Comparison of ENCODE assay signal across 22 cellular contexts in the genomic region with DNA sequence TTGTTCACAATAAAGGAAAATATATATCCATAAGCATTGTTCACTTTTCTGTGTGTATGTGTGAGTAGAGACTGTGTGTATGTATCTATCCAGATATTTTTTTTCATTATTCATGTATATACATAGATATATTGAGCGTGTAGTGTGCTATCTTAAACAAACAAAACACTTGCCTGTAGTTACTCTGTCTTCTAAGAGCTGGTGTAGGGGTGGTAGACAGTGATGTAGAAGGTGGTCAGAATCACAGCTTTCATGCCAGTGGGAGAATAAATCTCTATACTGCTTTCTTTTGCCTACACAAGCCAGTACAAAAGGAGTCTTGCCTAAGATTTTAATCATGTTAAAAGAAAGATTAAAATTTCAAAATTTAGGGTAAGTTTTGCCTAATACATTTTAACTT.
DNase-seq lines count a peak whose midpoint lies in the region; ATAC-seq and TF ChIP-seq lines count a peak whose summit lies in the region.
"Had no signal": no experiment of that assay in that cellular context is flagged by ENCODE, and none has a peak within 500 bp of the region (broad histone marks: within the 10 kb centered on the region; RNA-seq: fewer than 3 reads in every experiment).

No MANE protein-coding gene starts in this region.

- POLR2A ChIA-PET in CD8-positive, alpha-beta T cell (lab: Charles Lee), result no interaction called here

- no peak for TF ChIP-seq CTCF in CD8-positive, alpha-beta T cell (IDR thresholded peaks at IDR 0.05)
- TF ChIP-seq CTCF in spleen (IDR thresholded peaks at IDR 0.05 in 8 of 11, conservative IDR thresholded peaks at IDR 0.05 in 3 of 11), result no peak

- CTCF ChIA-PET in CD8-positive, alpha-beta T cell (lab: Charles Lee), result no interaction called here

- no peaks in the 10 kb centered on the region for H3K9me3 Mint-ChIP-seq in CD8-positive, alpha-beta T cell
- no peaks in the 10 kb centered on the region for H3K9me3 Mint-ChIP-seq in activated T-helper 17 cell treated with anti-CD3 and anti-CD28 coated beads, Interleukin-2, amount 50 U/mL, for 72 hours
- no peaks in the 10 kb centered on the region for H3K9me3 Mint-ChIP-seq in immature natural killer cell

- no peak overlapping the region for H3K27ac ChIP-seq in CD8-positive, alpha-beta T cell (ENCODE audit: low read depth, low read length)
- peak overlapping the region; percentile 9 to 91 (median 78) for H3K27ac ChIP-seq in spleen
- H3K27ac ChIP-seq: GM23248, PC-9 had no signal

- no peaks in the 10 kb centered on the region for H3K36me3 Mint-ChIP-seq in CD8-positive, alpha-beta T cell
- H3K36me3 Mint-ChIP-seq in activated T-helper 17 cell treated with anti-CD3 and anti-CD28 coated beads, Interleukin-2, amount 50 U/mL, for 72 hours (ENCODE audit: low read depth), result no peaks in the 10 kb centered on the region
- peaks cover 0 to 8% (median 0%) of the 10 kb centered on the region in 3 donors for H3K36me3 Mint-ChIP-seq in immature natural killer cell

- H3K4me1 ChIP-seq in CD8-positive, alpha-beta T cell (ENCODE audit: insufficient read depth, low read length), result no peaks in the 10 kb centered on the region
- H3K4me1 ChIP-seq in spleen, result peaks cover 0 to 17% (median 5%) of the 10 kb centered on the region in 6 donors

- H3K4me1 Mint-ChIP-seq in CD8-positive, alpha-beta T cell (ENCODE audit: low read depth), result peaks cover 6% of the 10 kb centered on the region
- H3K4me1 Mint-ChIP-seq in activated T-helper 17 cell treated with anti-CD3 and anti-CD28 coated beads, Interleukin-2, amount 50 U/mL, for 72 hours, result peaks cover 14% of the 10 kb centered on the region
- H3K4me1 Mint-ChIP-seq in immature natural killer cell, result peaks cover 17 to 21% of the 10 kb centered on the region in 2 donors

- no peak overlapping the region for H3K4me3 ChIP-seq in CD8-positive, alpha-beta T cell (ENCODE audit: low read depth, low read length)
- peak overlapping the region in 1 of 8 donors; percentile 55 for H3K4me3 ChIP-seq in spleen
- H3K4me3 ChIP-seq: GM23248, HAP-1, PC-9 had no signal

- no peak for TF ChIP-seq POLR2A in spleen (IDR thresholded peaks at IDR 0.05)

- no peaks in the 10 kb centered on the region for H3K27me3 Mint-ChIP-seq in CD8-positive, alpha-beta T cell (ENCODE audit: low read depth)
- no peaks in the 10 kb centered on the region for H3K27me3 Mint-ChIP-seq in activated T-helper 17 cell treated with anti-CD3 and anti-CD28 coated beads, Interleukin-2, amount 50 U/mL, for 72 hours
- H3K27me3 Mint-ChIP-seq in immature natural killer cell (ENCODE audit: low read depth in 3 of 3), result no peaks in the 10 kb centered on the region

- WGBS in spleen, 5 donors, result 83 to 90% (median 87%) methylated on average over 1 of the region's 1 CpG

- no peaks in the 10 kb centered on the region for H3K9me3 ChIP-seq in CD8-positive, alpha-beta T cell (ENCODE audit: low read length)
- no peaks in the 10 kb centered on the region for H3K9me3 ChIP-seq in spleen
- H3K9me3 ChIP-seq: HAP-1 had no signal

- peak; percentile 56 for ATAC-seq in CD8-positive, alpha-beta T cell
- no peak for ATAC-seq in activated T-helper 17 cell treated with anti-CD3 and anti-CD28 coated beads, Interleukin-2, amount 50 U/mL, for 72 hours (replicated peaks)
- no peak for ATAC-seq in HG02870 (IDR thresholded peaks at IDR 0.05; ENCODE audit: unreplicated experiment)

- DNase-seq in CD8-positive, alpha-beta T cell, result no peak
- DNase-seq in immature natural killer cell (peak in 1 of 3 donors; percentile 7), spleen (no peak), AML-193 (lab: John Stamatoyannopoulos, UW) (no peak)
- no peak for DNase-seq in activated CD4-positive, CD25-positive, alpha-beta regulatory T cell treated with anti-CD3 and anti-CD28 coated beads, Interleukin-2, amount 50 U/mL, for 72 hours
- DNase-seq: ACHN, C1 segment of cervical spinal cord, EL, GF-D8, GM23248, NCI-H1092 treated with DMSO at 0.1 percent for 48 hours, NCI-H146, NCI-H2029 treated with DMSO at 0.1 percent for 48 hours, NCI-H226, NCI-H510A treated with DMSO at 0.1 percent for 48 hours, NCI-H748 treated with DMSO at 0.1 percent for 48 hours, PC-9, RPMI8226, SHP77 had no signal

- no peaks in the 10 kb centered on the region for H3K36me3 ChIP-seq in CD8-positive, alpha-beta T cell (ENCODE audit: insufficient read depth, low read length)
- no peaks in the 10 kb centered on the region for H3K36me3 ChIP-seq in spleen
- H3K36me3 ChIP-seq: HAP-1 had no signal

- H3K27ac Mint-ChIP-seq in CD8-positive, alpha-beta T cell, result no peak overlapping the region
- H3K27ac Mint-ChIP-seq in activated T-helper 17 cell treated with anti-CD3 and anti-CD28 coated beads, Interleukin-2, amount 50 U/mL, for 72 hours, result peak overlapping the region; percentile 81
- peak overlapping the region; percentile 50 to 91 (median 66) for H3K27ac Mint-ChIP-seq in immature natural killer cell

- H3K4me3 Mint-ChIP-seq in CD8-positive, alpha-beta T cell, result no peak overlapping the region
- H3K4me3 Mint-ChIP-seq in activated T-helper 17 cell treated with anti-CD3 and anti-CD28 coated beads, Interleukin-2, amount 50 U/mL, for 72 hours, result no peak overlapping the region
- no peak overlapping the region for H3K4me3 Mint-ChIP-seq in immature natural killer cell

- no peaks in the 10 kb centered on the region for H3K27me3 ChIP-seq in CD8-positive, alpha-beta T cell (ENCODE audit: insufficient read depth, low read length)
- no peaks in the 10 kb centered on the region for H3K27me3 ChIP-seq in spleen (replicated peaks in 1 of 7)

- intact Hi-C loops in CD8-positive, alpha-beta T cell (cut with DNase I, micrococcal nuclease), result loop anchor here in 1 of 2 experiments (2.0 to 5.0 kb wide), 2 partner anchors 80 to 128 kb away; a partner anchor contains a TSS
- intact Hi-C loops in spleen (cut with DNase I; ENCODE audit: low total_unique reads), result no loop called here
